1 cellular context compared by ENCODE assay signal in the genomic region with DNA sequence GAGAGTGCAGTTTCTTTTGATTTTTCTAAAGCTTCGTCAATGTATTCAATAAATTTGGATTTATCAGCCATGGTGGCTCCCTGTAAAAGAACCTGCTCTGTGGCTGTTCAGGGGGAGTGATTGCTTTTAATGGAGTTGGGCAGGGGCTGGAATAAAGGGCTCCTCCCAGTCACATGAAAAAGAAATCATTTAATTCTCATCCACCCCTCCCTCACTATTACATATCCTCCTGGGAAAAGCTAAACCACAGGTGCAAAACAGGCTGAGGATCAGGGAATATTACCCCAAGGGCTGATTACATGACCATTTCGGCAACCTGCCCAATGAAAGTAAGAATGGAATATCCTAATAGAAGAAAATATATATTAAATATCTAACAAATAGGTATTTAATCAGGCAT.
TF ChIP-seq lines count a peak whose summit lies in the region.

A gene with protein sequence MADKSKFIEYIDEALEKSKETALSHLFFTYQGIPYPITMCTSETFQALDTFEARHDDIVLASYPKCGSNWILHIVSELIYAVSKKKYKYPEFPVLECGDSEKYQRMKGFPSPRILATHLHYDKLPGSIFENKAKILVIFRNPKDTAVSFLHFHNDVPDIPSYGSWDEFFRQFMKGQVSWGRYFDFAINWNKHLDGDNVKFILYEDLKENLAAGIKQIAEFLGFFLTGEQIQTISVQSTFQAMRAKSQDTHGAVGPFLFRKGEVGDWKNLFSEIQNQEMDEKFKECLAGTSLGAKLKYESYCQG (minus strand): TSS at position 101 of the 400 bp plus-strand sequence. CDS start 30 bp downstream, at position 71.

TF ChIP-seq in A549, 52 proteins besides CTCF, POLR2A, EP300 and RAD21 (continued from another document):
- no peak for TF ChIP-seq CHD4 (IDR thresholded peaks at IDR 0.05; ENCODE audit: borderline replicate concordance)
- TF ChIP-seq HOXB13 (CRISPR knock-in tag; IDR thresholded peaks at IDR 0.05; ENCODE audit: low read depth), result no peak
- TF ChIP-seq HOXA7 (CRISPR knock-in tag; IDR thresholded peaks at IDR 0.05), result no peak
